In the genomic region with DNA sequence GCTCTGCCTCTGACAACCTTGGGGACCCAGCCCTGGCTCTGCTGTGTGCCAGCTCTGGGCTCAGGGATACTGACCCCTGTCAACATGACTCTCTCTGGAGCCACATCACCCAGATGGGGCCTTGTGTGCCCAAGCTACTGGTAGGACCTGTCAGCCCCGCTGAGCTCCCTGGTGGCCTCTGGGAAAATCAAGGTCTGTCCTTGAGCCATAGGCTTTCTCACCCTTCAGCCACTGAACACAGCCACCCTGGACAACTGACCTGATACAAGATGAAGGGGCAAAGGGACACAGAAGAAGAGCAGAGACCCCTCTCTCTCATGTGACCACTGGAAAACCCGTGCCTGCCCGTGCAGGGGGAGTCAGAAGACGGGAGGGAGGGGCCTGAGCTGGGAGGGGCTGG, we compare ENCODE assay signal across 25 cellular contexts. TPM values are rescaled to one million over a fixed set of nuclear protein-coding genes. Genes with fewer than 3 reads are reported as not detected.
"Had no signal": no experiment of that assay in that cellular context is flagged by ENCODE, and none has a peak within 500 bp of the region (broad histone marks: within the 10 kb centered on the region; RNA-seq: fewer than 3 reads in every experiment).

No MANE protein-coding gene starts in this region.

- H3K4me3 ChIP-seq: colonic mucosa, hepatocyte, neural progenitor cell, prostate gland, right lobe of liver, thoracic aorta, transverse colon had no signal

- DNase-seq: cerebellar nuclear complex; dermis blood vessel endothelial cell; erythroblast; foreskin melanocyte; kidney glomerular epithelial cell; mesenchymal stem cell; midbrain; nucleus accumbens; stimulated activated CD4-positive, alpha-beta T cell treated with anti-CD3 and anti-CD28 coated beads, Interleukin-2, amount 100 ng/mL, for 24 hours; stimulated activated CD4-positive, alpha-beta T cell treated with anti-CD3 and anti-CD28 coated beads, Interleukin-4, amount 100 ng/mL, for 4 hours; stimulated activated naive B cell treated with anti-CD40 and anti-IgM and Interleukin-4, amounts not matched to agents 10 μg/mL and 1 μg/mL and 100 μg/mL, for 72 hours; stimulated activated naive CD8-positive, alpha-beta T cell treated with anti-CD3 and anti-CD28 coated beads, Interleukin-15, amount 100 ng/mL, for 72 hours; transverse colon had no signal

- H3K27me3 ChIP-seq: colonic mucosa, hepatocyte, neural progenitor cell, right lobe of liver, transverse colon had no signal

- H3K9me3 ChIP-seq: colonic mucosa, prostate gland, right lobe of liver, thoracic aorta, transverse colon had no signal

- H3K4me1 ChIP-seq: colonic mucosa, neural progenitor cell, parathyroid adenoma, prostate gland, right lobe of liver, transverse colon had no signal

- H3K4me2 ChIP-seq: hepatocyte, neural progenitor cell had no signal

- H3K36me3 ChIP-seq: colonic mucosa, neural progenitor cell, prostate gland, right lobe of liver, thoracic aorta, transverse colon had no signal

- H3K9ac ChIP-seq: neural progenitor cell, parathyroid adenoma had no signal

- H3K27ac ChIP-seq: colonic mucosa, hepatocyte, neural progenitor cell, parathyroid adenoma, prostate gland, right lobe of liver, thoracic aorta, transverse colon had no signal

- H2AFZ ChIP-seq: hepatocyte, neural progenitor cell, parathyroid adenoma had no signal

- H3K79me2 ChIP-seq: hepatocyte, parathyroid adenoma had no signal

- ATAC-seq: stimulated activated naive B cell treated with anti-CD40 and anti-IgM and Interleukin-4, amounts not matched to agents 10 μg/mL and 1 μg/mL and 100 μg/mL, for 72 hours; stimulated activated naive CD8-positive, alpha-beta T cell treated with anti-CD3 and anti-CD28 coated beads, Interleukin-15, amount 100 ng/mL, for 72 hours had no signal

RNA-seq across cellular contexts. Expression of gene TUBA3D, which starts 59.6 kb away (rescaled TPM):
- total RNA-seq: colonic mucosa; dermis blood vessel endothelial cell; endothelial cell of umbilical vein; natural killer cell treated with Interleukin-12 subunit alpha and Interleukin-12 subunit beta and Interleukin-15 and Interleukin-18, amount 100 ng/mL, for 72 hours; renal cortical epithelial cell; subcutaneous adipose tissue; thoracic aorta; transverse colon; urinary bladder had no signal
- polyA plus RNA-seq: endothelial cell of umbilical vein, urinary bladder had no signal
